ENCODE assay signal across 8 cellular contexts in the genomic region with DNA sequence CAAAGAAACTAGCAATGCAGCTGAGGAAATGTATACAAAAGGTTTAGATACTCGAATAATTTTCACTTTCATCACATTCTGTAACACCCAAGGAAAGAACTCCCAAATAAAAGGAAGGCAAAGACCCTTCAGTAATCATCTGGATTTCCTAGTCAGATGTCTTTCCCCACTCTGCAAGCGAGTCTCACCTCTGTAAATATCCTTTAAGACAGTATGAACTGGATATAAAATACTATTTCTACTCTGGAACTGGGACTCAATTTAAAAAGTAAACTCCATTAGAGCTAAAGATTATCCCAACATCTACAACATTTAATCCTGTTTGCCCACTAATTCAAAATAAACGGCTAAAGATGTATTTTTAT. TPM values are rescaled to one million over a fixed set of nuclear protein-coding genes. Genes with fewer than 3 reads are reported as not detected.
DNase-seq lines count a peak whose midpoint lies in the region; ATAC-seq and TF ChIP-seq lines count a peak whose summit lies in the region.

No MANE protein-coding gene starts in this region.

- H3K9me3 ChIP-seq in hepatocyte (ENCODE audit: low read depth) (no peaks in the 10 kb centered on the region), stomach (no peaks in the 10 kb centered on the region)

- H3K79me2 ChIP-seq in hepatocyte: no peaks in the 10 kb centered on the region

- peaks cover 19% of the 10 kb centered on the region for H3K4me1 ChIP-seq in hepatocyte (ENCODE audit: insufficient read depth)
- peaks cover 17 to 64% (median 55%) of the 10 kb centered on the region in 4 donors for H3K4me1 ChIP-seq in stomach

- intact Hi-C loops in stomach (cut with DNase I; ENCODE audit: low total_unique reads): loop anchor here (10.0 kb wide), 1 partner anchor 52 kb away; a partner anchor contains a TSS

- H3K4me2 ChIP-seq in hepatocyte: peak overlapping the region; percentile 73

- peak overlapping the region; percentile 40 for H2AFZ ChIP-seq in hepatocyte

- no peak for TF ChIP-seq POLR2A in stomach (IDR thresholded peaks at IDR 0.05)

- peak overlapping the region; percentile 76 for H3K27ac ChIP-seq in VCaP
- H3K27ac ChIP-seq in hepatocyte: peak overlapping the region; percentile 43
- H3K27ac ChIP-seq in stomach: peak overlapping the region; percentile 50 to 88 (median 83)

- H3K36me3 ChIP-seq in hepatocyte (replicated peaks; ENCODE audit: insufficient read depth, low read depth): no peaks in the 10 kb centered on the region
- H3K36me3 ChIP-seq in stomach: no peaks in the 10 kb centered on the region

- TF ChIP-seq CTCF in VCaP (conservative IDR thresholded peaks at IDR 0.05) (no peak), hepatocyte (IDR thresholded peaks at IDR 0.05; ENCODE audit: poor library complexity) (no peak), stomach (IDR thresholded peaks at IDR 0.05) (no peak)

- DNase-seq in NCI-H82 (lab: John Stamatoyannopoulos, UW) (peak; percentile 25), NCI-H82 treated with DMSO at 0.1 percent for 48 hours (lab: John Stamatoyannopoulos, UW; ENCODE audit: unreplicated experiment) (no peak), hepatocyte (ENCODE audit: low spot score) (no peak), stomach (no peak), mucosa of gallbladder (ENCODE audit: low spot score) (no peak)
- no peak for DNase-seq in stimulated activated CD4-positive, alpha-beta T cell treated with anti-CD3 and anti-CD28 coated beads, Interleukin-4, amount 100 ng/mL, for 1 hour

- H3K4me3 ChIP-seq in hepatocyte: no peak overlapping the region
- H3K4me3 ChIP-seq in stomach: peak overlapping the region in 3 of 4 donors; percentile 31 to 38 (median 34)

- ATAC-seq in HG02623 (IDR thresholded peaks at IDR 0.05; ENCODE audit: unreplicated experiment): no peak

- H3K27me3 ChIP-seq in hepatocyte (no peaks in the 10 kb centered on the region), stomach (peaks cover 0 to 10% (median 0%) of the 10 kb centered on the region in 3 donors)

- H4K20me1 ChIP-seq in hepatocyte (ENCODE audit: insufficient read depth, poor library complexity, severe bottlenecking): no peaks in the 10 kb centered on the region

- no peaks in the 10 kb centered on the region for H3K9me2 ChIP-seq in hepatocyte (replicated peaks; ENCODE audit: insufficient read depth)

- 49% methylated on average over 3 of the region's 3 CpGs for WGBS in hepatocyte (ENCODE audit: low lambda C conversion rate, missing lambda C conversion rate)
- 18 to 26% (median 25%) methylated on average over 3 of the region's 3 CpGs for WGBS in stomach, 5 donors

- TF ChIP-seq EP300 in stomach (IDR thresholded peaks at IDR 0.05): no peak

RNA-seq across cellular contexts. Expression of a gene that starts 27.0 kb away (rescaled TPM):
- total RNA-seq in hepatocyte (8.6 and 13.9 TPM in 2 replicates), stomach (10 to 100 TPM; 13.4 to 31.9 (median 18.7) TPM), mucosa of gallbladder (30.8 TPM)
- polyA plus RNA-seq in hepatocyte (6.4 and 7.3 TPM in 2 replicates), stomach (1 to 10 TPM; 4.6 to 9.5 (median 6.1) TPM)

RNA-seq across cellular contexts. Expression of a gene that starts 47.6 kb away (rescaled TPM):
- total RNA-seq in hepatocyte (3.1 and 4.7 TPM in 2 replicates), stomach (10 to 100 TPM in 2 of 5 donors, 1 to 10 TPM in 3; 2.6 to 44.6 (median 10.0) TPM), mucosa of gallbladder (6.4 TPM)
- polyA plus RNA-seq in hepatocyte (2.5 and 3.0 TPM in 2 replicates), stomach (1 to 10 TPM in 2 of 3 donors, under 1 TPM in 1; 0.92 to 2.6 (median 1.4) TPM)
